ENCODE assay signal across 30 cellular contexts in genomic region chr17:78621720-78622490, GRCh38.
"Had no signal": no experiment of that assay in that cellular context is flagged by ENCODE, and none has a peak within 500 bp of the region (broad histone marks: within the 10 kb centered on the region; RNA-seq: fewer than 3 reads in every experiment).

No MANE protein-coding gene starts in this region.

- ATAC-seq: activated T-helper 17 cell treated with anti-CD3 and anti-CD28 coated beads, Interleukin-2, amount 50 U/mL, for 72 hours; gastrocnemius medialis; natural killer cell; sciatic nerve; stimulated activated effector memory CD8-positive, alpha-beta T cell treated with anti-CD3 and anti-CD28 coated beads, Interleukin-12 subunit alpha, Interleukin-12 subunit beta, amount 100 ng/mL, for 72 hours; T-helper 17 cell; WTC11 had no signal

- H3K4me3 ChIP-seq: coronary artery, dorsolateral prefrontal cortex, gastrocnemius medialis, hepatocyte, lower lobe of right lung, skin epidermis, vagina had no signal

- H3K36me3 ChIP-seq: brain microvascular endothelial cell, gastrocnemius medialis, lower lobe of right lung, vagina had no signal

- H3K9me3 Mint-ChIP-seq: activated CD4-positive, alpha-beta memory T cell treated with anti-CD3 and anti-CD28 coated beads, Interleukin-2, amount 10 ng/mL, durations not matched to agents 7 days and 5 days; activated CD4-positive, alpha-beta T cell treated with anti-CD3 and anti-CD28 coated beads, Interleukin-2, amount 10 ng/mL, durations not matched to agents 7 days and 5 days; activated T-helper 17 cell treated with anti-CD3 and anti-CD28 coated beads, Interleukin-2, amount 50 U/mL, for 72 hours; natural killer cell; stimulated activated effector memory CD8-positive, alpha-beta T cell treated with anti-CD3 and anti-CD28 coated beads, Interleukin-12 subunit alpha, Interleukin-12 subunit beta, amount 100 ng/mL, for 72 hours; type B pancreatic cell had no signal

- H3K4me3 Mint-ChIP-seq: activated CD4-positive, alpha-beta memory T cell treated with anti-CD3 and anti-CD28 coated beads, Interleukin-2, amount 10 ng/mL, durations not matched to agents 7 days and 5 days; activated CD4-positive, alpha-beta T cell treated with anti-CD3 and anti-CD28 coated beads, Interleukin-2, amount 10 ng/mL, durations not matched to agents 7 days and 5 days; activated T-cell treated with anti-CD3 and anti-CD28 coated beads, Interleukin-2, amount 50 U/mL, for 24 hours; activated T-helper 17 cell treated with anti-CD3 and anti-CD28 coated beads, Interleukin-2, amount 50 U/mL, for 72 hours; natural killer cell; stimulated activated effector memory CD8-positive, alpha-beta T cell treated with anti-CD3 and anti-CD28 coated beads, Interleukin-12 subunit alpha, Interleukin-12 subunit beta, amount 100 ng/mL, for 72 hours; stimulated activated naive CD8-positive, alpha-beta T cell treated with anti-CD3 and anti-CD28 coated beads, Interleukin-15, Interleukin-2, amounts not matched to agents 100 ng/mL and 50 ng/mL, for 24 hours; T-helper 17 cell; type B pancreatic cell; WTC11 had no signal

- H3K27ac ChIP-seq: brain microvascular endothelial cell, coronary artery, dorsolateral prefrontal cortex, gastrocnemius medialis, hepatocyte, lower lobe of right lung, skin epidermis, vagina had no signal

- H3K4me2 ChIP-seq: hepatocyte had no signal

- H3K9me3 ChIP-seq: gastrocnemius medialis, lower lobe of right lung, vagina had no signal

- H3K4me1 Mint-ChIP-seq: activated CD4-positive, alpha-beta memory T cell treated with anti-CD3 and anti-CD28 coated beads, Interleukin-2, amount 10 ng/mL, durations not matched to agents 7 days and 5 days; activated CD4-positive, alpha-beta T cell treated with anti-CD3 and anti-CD28 coated beads, Interleukin-2, amount 10 ng/mL, durations not matched to agents 7 days and 5 days; activated T-helper 17 cell treated with anti-CD3 and anti-CD28 coated beads, Interleukin-2, amount 50 U/mL, for 72 hours; natural killer cell; T-helper 17 cell; WTC11 had no signal

- H3K27ac Mint-ChIP-seq: activated CD4-positive, alpha-beta memory T cell treated with anti-CD3 and anti-CD28 coated beads, Interleukin-2, amount 10 ng/mL, durations not matched to agents 7 days and 5 days; activated CD4-positive, alpha-beta T cell treated with anti-CD3 and anti-CD28 coated beads, Interleukin-2, amount 10 ng/mL, durations not matched to agents 7 days and 5 days; activated T-cell treated with anti-CD3 and anti-CD28 coated beads, Interleukin-2, amount 50 U/mL, for 24 hours; activated T-helper 17 cell treated with anti-CD3 and anti-CD28 coated beads, Interleukin-2, amount 50 U/mL, for 72 hours; natural killer cell; stimulated activated effector memory CD8-positive, alpha-beta T cell treated with anti-CD3 and anti-CD28 coated beads, Interleukin-12 subunit alpha, Interleukin-12 subunit beta, amount 100 ng/mL, for 72 hours; stimulated activated naive CD8-positive, alpha-beta T cell treated with anti-CD3 and anti-CD28 coated beads, Interleukin-15, Interleukin-2, amounts not matched to agents 100 ng/mL and 50 ng/mL, for 24 hours; type B pancreatic cell; WTC11 had no signal

- H3K36me3 Mint-ChIP-seq: natural killer cell, type B pancreatic cell, WTC11 had no signal

- H3K27me3 ChIP-seq: brain microvascular endothelial cell, dorsolateral prefrontal cortex, gastrocnemius medialis, hepatocyte, vagina had no signal

- H3K4me1 ChIP-seq: lower lobe of right lung, vagina had no signal

- DNase-seq: activated CD4-positive, alpha-beta memory T cell treated with anti-CD3 and anti-CD28 coated beads, Interleukin-2, amount 10 ng/mL, durations not matched to agents 7 days and 5 days; activated CD4-positive, alpha-beta T cell treated with anti-CD3 and anti-CD28 coated beads for 1 hour; activated CD4-positive, alpha-beta T cell treated with anti-CD3 and anti-CD28 coated beads, Interleukin-2, amount 10 ng/mL, durations not matched to agents 7 days and 5 days; activated CD8-positive, alpha-beta memory T cell treated with anti-CD3 and anti-CD28 coated beads, Interleukin-2, amount 50 U/mL, for 48 hours; activated gamma-delta T cell treated with Interleukin-2 at 50 U/mL for 16 hours; activated naive CD4-positive, alpha-beta T cell treated with anti-CD3 and anti-CD28 coated beads, Interleukin-2, amount 50 U/mL, for 16 hours; activated T-cell treated with anti-CD3 and anti-CD28 coated beads, Interleukin-2, amount 50 U/mL, for 24 hours; amniotic stem cell; brain microvascular endothelial cell; dorsolateral prefrontal cortex; effector memory CD4-positive, alpha-beta T cell; erythroblast; gastrocnemius medialis; islet precursor cell; lower lobe of right lung; mesenchymal stem cell; natural killer cell; stimulated activated CD4-positive, alpha-beta T cell treated with anti-CD3 and anti-CD28 coated beads, Interleukin-4, amount 100 ng/mL, for 24 hours; T-helper 17 cell; T1000 had no signal

- H3K27me3 Mint-ChIP-seq: activated CD4-positive, alpha-beta T cell treated with anti-CD3 and anti-CD28 coated beads, Interleukin-2, amount 10 ng/mL, durations not matched to agents 7 days and 5 days; activated T-cell treated with anti-CD3 and anti-CD28 coated beads, Interleukin-2, amount 50 U/mL, for 24 hours; activated T-helper 17 cell treated with anti-CD3 and anti-CD28 coated beads, Interleukin-2, amount 50 U/mL, for 72 hours; stimulated activated naive CD8-positive, alpha-beta T cell treated with anti-CD3 and anti-CD28 coated beads, Interleukin-15, Interleukin-2, amounts not matched to agents 100 ng/mL and 50 ng/mL, for 24 hours had no signal
